In genomic region chr1:46432781-46433327, GRCh38 we compare ENCODE assay signal across 40 cellular contexts. TPM values are rescaled to one million over a fixed set of nuclear protein-coding genes. Genes with fewer than 3 reads are reported as not detected.
"Had no signal": no experiment of that assay in that cellular context is flagged by ENCODE, and none has a peak within 500 bp of the region (broad histone marks: within the 10 kb centered on the region; RNA-seq: fewer than 3 reads in every experiment).

No MANE protein-coding gene starts in this region.

- H3K4me1 ChIP-seq: adrenal gland, body of pancreas, gastroesophageal sphincter had no signal

- DNase-seq: activated CD4-positive, alpha-beta memory T cell treated with anti-CD3 and anti-CD28 coated beads for 36 hours; activated CD4-positive, alpha-beta T cell treated with anti-CD3 and anti-CD28 coated beads for 36 hours; activated CD4-positive, alpha-beta T cell treated with anti-CD3 and anti-CD28 coated beads, Interleukin-2, amount 10 ng/mL, durations not matched to agents 24 days and 14 days; activated CD4-positive, CD25-positive, alpha-beta regulatory T cell; activated CD4-positive, CD25-positive, alpha-beta regulatory T cell treated with anti-CD3 and anti-CD28 coated beads, Interleukin-2, amount 50 U/mL, for 72 hours; activated CD8-positive, alpha-beta memory T cell treated with anti-CD3 and anti-CD28 coated beads, Interleukin-2, amount 10 ng/mL, durations not matched to agents 7 days and 5 days; activated CD8-positive, alpha-beta memory T cell treated with anti-CD3 and anti-CD28 coated beads, Interleukin-2, amount 50 U/mL, for 4 hours; activated CD8-positive, alpha-beta T cell treated with anti-CD3 and anti-CD28 coated beads, Interleukin-2, amount 10 ng/mL, durations not matched to agents 7 days and 5 days; activated effector memory CD4-positive, alpha-beta T cell treated with anti-CD3 and anti-CD28 coated beads, Interleukin-2, amount 50 U/mL, for 16 hours; activated naive CD4-positive, alpha-beta T cell treated with anti-CD3 and anti-CD28 coated beads for 36 hours; activated naive CD8-positive, alpha-beta T cell treated with anti-CD3 and anti-CD28 coated beads for 36 hours; activated naive CD8-positive, alpha-beta T cell treated with anti-CD3 and anti-CD28 coated beads, Interleukin-2, amount 50 U/mL, for 24 hours; activated T-cell treated with anti-CD3 and anti-CD28 coated beads, Interleukin-2, amount 50 U/mL, for 1 hour; activated T-cell treated with anti-CD3 and anti-CD28 coated beads, Interleukin-2, amount 50 U/mL, for 48 hours; adrenal gland; amygdala; aorta; body of pancreas; caudate nucleus; cortex of kidney; dermis blood vessel endothelial cell; effector CD4-positive, alpha-beta T cell; esophagus squamous epithelium; foreskin melanocyte; T-helper 1 cell; T-helper 17 cell; T1000; WERI-Rb-1 had no signal

- ATAC-seq: activated CD4-positive, alpha-beta T cell treated with anti-CD3 and anti-CD28 coated beads for 36 hours; activated CD8-positive, alpha-beta memory T cell treated with anti-CD3 and anti-CD28 coated beads, Interleukin-2, amount 10 ng/mL, durations not matched to agents 7 days and 5 days; activated CD8-positive, alpha-beta T cell treated with anti-CD3 and anti-CD28 coated beads, Interleukin-2, amount 10 ng/mL, durations not matched to agents 7 days and 5 days; activated naive CD8-positive, alpha-beta T cell treated with anti-CD3 and anti-CD28 coated beads, Interleukin-2, amount 50 U/mL, for 24 hours; body of pancreas; gastroesophageal sphincter; T-helper 17 cell had no signal

- H3K27me3 ChIP-seq: adrenal gland, body of pancreas had no signal

- H3K4me3 ChIP-seq: adrenal gland, body of pancreas, esophagus squamous epithelium, gastroesophageal sphincter had no signal

- H3K9me3 ChIP-seq: adrenal gland, body of pancreas, esophagus squamous epithelium, gastroesophageal sphincter had no signal

- H3K36me3 ChIP-seq: adrenal gland, esophagus squamous epithelium, gastroesophageal sphincter, WERI-Rb-1 had no signal

- H3K27ac ChIP-seq: adrenal gland, body of pancreas, epithelial cell of prostate, esophagus squamous epithelium, gastroesophageal sphincter, WERI-Rb-1 had no signal

- FAIRE-seq: colon, endometrium, endothelial cell of umbilical vein had no signal

RNA-seq across cellular contexts. Expression of gene DMBX1, which starts 56.8 kb away (rescaled TPM):
- total RNA-seq: activated CD8-positive, alpha-beta memory T cell treated with anti-CD3 and anti-CD28 coated beads for 36 hours; activated naive CD4-positive, alpha-beta T cell treated with anti-CD3 and anti-CD28 coated beads for 36 hours; activated naive CD8-positive, alpha-beta T cell treated with anti-CD3 and anti-CD28 coated beads for 36 hours; activated T-helper 1 cell treated with anti-CD3 and anti-CD28 coated beads, Interleukin-12 subunit alpha, Interleukin-12 subunit beta, Interleukin-2, Interleukin-4 antibody, amounts not matched to agents 30 ng/mL and 10 ng/mL and 1 ng/mL, durations not matched to agents 14 hours and 24 hours and 36 hours; activated T-helper 2 cell treated with anti-CD3 and anti-CD28 coated beads, Interferon-gamma antibody, Interleukin-2, Interleukin-4, amounts not matched to agents 10 μg/mL and 5 μg/mL and 100 μg/mL, durations not matched to agents 14 hours and 24 hours and 36 hours; aorta; body of pancreas; chondrocyte; dermis blood vessel endothelial cell; endothelial cell of umbilical vein; esophagus squamous epithelium; fibroblast of lung; fibroblast of villous mesenchyme; gastroesophageal sphincter; glomerular endothelial cell; T-helper 17 cell had no signal
- polyA plus RNA-seq: endothelial cell of umbilical vein, fibroblast of lung had no signal
